Comparison of ENCODE assay signal across 27 cellular contexts in the genomic region with DNA sequence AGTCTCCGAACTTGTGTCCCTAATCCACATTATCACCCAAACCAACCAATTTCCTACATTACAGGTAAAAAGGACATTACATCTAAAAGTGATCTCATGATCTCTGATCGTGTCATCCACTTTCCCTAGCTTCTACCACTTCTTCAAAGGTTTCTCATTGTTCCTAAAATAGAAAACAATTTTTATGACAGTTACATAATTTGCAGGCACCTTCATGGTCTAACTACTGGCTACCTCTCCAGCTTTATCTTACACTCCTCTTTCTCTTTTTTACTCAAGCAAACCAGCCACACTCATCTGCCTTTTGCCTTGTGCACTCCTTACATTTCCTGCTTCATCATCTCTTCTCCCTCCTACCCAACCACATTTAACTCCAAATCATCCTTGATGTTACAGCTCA.
"Had no signal": no experiment of that assay in that cellular context is flagged by ENCODE, and none has a peak within 500 bp of the region (broad histone marks: within the 10 kb centered on the region; RNA-seq: fewer than 3 reads in every experiment).

No MANE protein-coding gene starts in this region.

- H3K27me3 Mint-ChIP-seq: naive thymus-derived CD4-positive, alpha-beta T cell; natural killer cell treated with Interleukin-12 subunit alpha and Interleukin-12 subunit beta and Interleukin-15 and Interleukin-18, amount 100 ng/mL, for 72 hours; stimulated activated naive CD8-positive, alpha-beta T cell treated with anti-CD3 and anti-CD28 coated beads, Interleukin-15, Interleukin-2, amounts not matched to agents 100 ng/mL and 50 ng/mL, for 24 hours had no signal

- H3K27ac Mint-ChIP-seq: immature natural killer cell; memory B cell; naive thymus-derived CD4-positive, alpha-beta T cell; natural killer cell treated with Interleukin-12 subunit alpha and Interleukin-12 subunit beta and Interleukin-15 and Interleukin-18, amount 100 ng/mL, for 72 hours; stimulated activated effector memory CD8-positive, alpha-beta T cell treated with anti-CD3 and anti-CD28 coated beads, Interleukin-12 subunit alpha, Interleukin-12 subunit beta, amount 100 ng/mL, for 72 hours; stimulated activated naive CD8-positive, alpha-beta T cell treated with anti-CD3 and anti-CD28 coated beads, Interleukin-15, Interleukin-2, amounts not matched to agents 100 ng/mL and 50 ng/mL, for 24 hours had no signal

- H3K27ac ChIP-seq: left ventricle myocardium inferior, pancreas, prostate gland, skin epidermis, suprapubic skin, thoracic aorta, tibial artery, upper lobe of right lung had no signal

- FAIRE-seq: islet of Langerhans, kidney, pancreas, urothelium cell line had no signal

- H3K4me3 Mint-ChIP-seq: immature natural killer cell; memory B cell; naive thymus-derived CD4-positive, alpha-beta T cell; natural killer cell treated with Interleukin-12 subunit alpha and Interleukin-12 subunit beta and Interleukin-15 and Interleukin-18, amount 100 ng/mL, for 72 hours; stimulated activated effector memory CD8-positive, alpha-beta T cell treated with anti-CD3 and anti-CD28 coated beads, Interleukin-12 subunit alpha, Interleukin-12 subunit beta, amount 100 ng/mL, for 72 hours; stimulated activated naive CD8-positive, alpha-beta T cell treated with anti-CD3 and anti-CD28 coated beads, Interleukin-15, Interleukin-2, amounts not matched to agents 100 ng/mL and 50 ng/mL, for 24 hours had no signal

- DNase-seq: hypothalamus; immature natural killer cell; kidney; left ventricle myocardium inferior; midbrain; mucosa of descending colon; naive thymus-derived CD4-positive, alpha-beta T cell; nucleus accumbens; pancreas; posterior cingulate gyrus; retina; right cardiac atrium; stimulated activated CD4-positive, alpha-beta T cell treated with anti-CD3 and anti-CD28 coated beads, Interleukin-4, amount 100 ng/mL, for 24 hours; stimulated activated naive CD4-positive, alpha-beta T cell; tibial artery; trophoblast cell; upper lobe of right lung had no signal

- H3K9me3 ChIP-seq: left ventricle myocardium inferior, mucosa of descending colon, pancreas, prostate gland, suprapubic skin, thoracic aorta, tibial artery, upper lobe of right lung had no signal

- H3K27me3 ChIP-seq: pancreas, suprapubic skin, tibial artery, upper lobe of right lung had no signal

- H3K4me1 ChIP-seq: left ventricle myocardium inferior, pancreas, prostate gland, suprapubic skin, tibial artery, upper lobe of right lung had no signal

- H3K4me1 Mint-ChIP-seq: immature natural killer cell; memory B cell; naive thymus-derived CD4-positive, alpha-beta T cell; stimulated activated effector memory CD8-positive, alpha-beta T cell treated with anti-CD3 and anti-CD28 coated beads, Interleukin-12 subunit alpha, Interleukin-12 subunit beta, amount 100 ng/mL, for 72 hours had no signal

- H3K36me3 Mint-ChIP-seq: immature natural killer cell; memory B cell; naive thymus-derived CD4-positive, alpha-beta T cell; natural killer cell treated with Interleukin-12 subunit alpha and Interleukin-12 subunit beta and Interleukin-15 and Interleukin-18, amount 100 ng/mL, for 72 hours; stimulated activated effector memory CD8-positive, alpha-beta T cell treated with anti-CD3 and anti-CD28 coated beads, Interleukin-12 subunit alpha, Interleukin-12 subunit beta, amount 100 ng/mL, for 72 hours had no signal
